ENCODE assay signal across 8 cellular contexts in genomic region chr17:60577147-60577925, GRCh38. TPM values are rescaled to one million over a fixed set of nuclear protein-coding genes. Genes with fewer than 3 reads are reported as not detected.
DNase-seq lines count a peak whose midpoint lies in the region; ATAC-seq and TF ChIP-seq lines count a peak whose summit lies in the region.

No MANE protein-coding gene starts in this region.

- no peaks in the 10 kb centered on the region for H3K36me3 Mint-ChIP-seq in activated T-cell treated with anti-CD3 and anti-CD28 coated beads, Interleukin-2, amount 50 U/mL, for 4 hours (ENCODE audit: insufficient read depth)
- H3K36me3 Mint-ChIP-seq in stimulated activated naive B cell treated with anti-CD40 and anti-IgM and Interleukin-4, amounts not matched to agents 10 μg/mL and 1 μg/mL and 100 μg/mL, for 72 hours, result no peaks in the 10 kb centered on the region

- peak overlapping the region; percentile 68 for H3K4me3 Mint-ChIP-seq in activated T-cell treated with anti-CD3 and anti-CD28 coated beads, Interleukin-2, amount 50 U/mL, for 4 hours
- H3K4me3 Mint-ChIP-seq in stimulated activated naive B cell treated with anti-CD40 and anti-IgM and Interleukin-4, amounts not matched to agents 10 μg/mL and 1 μg/mL and 100 μg/mL, for 72 hours, result peak overlapping the region; percentile 11 to 46

- TF ChIP-seq CTCF in NB4 (IDR thresholded peaks at IDR 0.05; ENCODE audit: low read depth, low read length), result no peak

- no peak overlapping the region for H3K27ac Mint-ChIP-seq in stimulated activated naive B cell treated with anti-CD40 and anti-IgM and Interleukin-4, amounts not matched to agents 10 μg/mL and 1 μg/mL and 100 μg/mL, for 72 hours

- peaks cover 2% of the 10 kb centered on the region for H3K27me3 Mint-ChIP-seq in activated T-cell treated with anti-CD3 and anti-CD28 coated beads, Interleukin-2, amount 50 U/mL, for 4 hours (ENCODE audit: low read depth)
- H3K27me3 Mint-ChIP-seq in stimulated activated naive B cell treated with anti-CD40 and anti-IgM and Interleukin-4, amounts not matched to agents 10 μg/mL and 1 μg/mL and 100 μg/mL, for 72 hours, result no peaks in the 10 kb centered on the region

- H3K4me1 Mint-ChIP-seq in activated T-cell treated with anti-CD3 and anti-CD28 coated beads, Interleukin-2, amount 50 U/mL, for 4 hours (ENCODE audit: low read depth), result peaks cover 4% of the 10 kb centered on the region
- H3K4me1 Mint-ChIP-seq in stimulated activated naive B cell treated with anti-CD40 and anti-IgM and Interleukin-4, amounts not matched to agents 10 μg/mL and 1 μg/mL and 100 μg/mL, for 72 hours, result peaks cover 4 to 12% of the 10 kb centered on the region in 2 donors

- no peak for TF ChIP-seq POLR2A in NB4 (IDR thresholded peaks at IDR 0.05; ENCODE audit: extremely low read depth, insufficient read length)

- H3K9me3 Mint-ChIP-seq in activated T-cell treated with anti-CD3 and anti-CD28 coated beads, Interleukin-2, amount 50 U/mL, for 4 hours, result no peaks in the 10 kb centered on the region
- peaks cover 0 to 6% of the 10 kb centered on the region in 2 donors for H3K9me3 Mint-ChIP-seq in stimulated activated naive B cell treated with anti-CD40 and anti-IgM and Interleukin-4, amounts not matched to agents 10 μg/mL and 1 μg/mL and 100 μg/mL, for 72 hours

- DNase-seq in activated T-cell treated with anti-CD3 and anti-CD28 coated beads, Interleukin-2, amount 50 U/mL, for 4 hours, result no peak
- no peak for DNase-seq in activated T-cell treated with anti-CD3 and anti-CD28 coated beads, Interleukin-2, amount 50 U/mL, for 48 hours
- peak; percentile 44 for DNase-seq in NB4 (ENCODE audit: low read depth)
- peak; percentile 26 for DNase-seq in astrocyte of the hippocampus (ENCODE audit: low read depth, low spot score)
- DNase-seq in iris pigment epithelial cell (ENCODE audit: low read depth), result peak; percentile 83
- no peak for DNase-seq in stimulated activated naive B cell treated with anti-CD40 and anti-IgM and Interleukin-4, amounts not matched to agents 10 μg/mL and 1 μg/mL and 100 μg/mL, for 72 hours
- DNase-seq in stimulated activated CD4-positive, alpha-beta T cell treated with anti-CD3 and anti-CD28 coated beads, Interleukin-2, amount 100 ng/mL, for 48 hours, result no peak

- H3K4me3 ChIP-seq in NB4 (ENCODE audit: low read depth, low read length), result peak overlapping the region; percentile 17

- ATAC-seq in activated T-cell treated with anti-CD3 and anti-CD28 coated beads, Interleukin-2, amount 50 U/mL, for 4 hours, result peak in 1 of 2 donors; percentile 61
- peak; percentile 48 to 63 for ATAC-seq in stimulated activated naive B cell treated with anti-CD40 and anti-IgM and Interleukin-4, amounts not matched to agents 10 μg/mL and 1 μg/mL and 100 μg/mL, for 72 hours (replicated peaks)
- no peak for ATAC-seq in HG03442 (IDR thresholded peaks at IDR 0.05; ENCODE audit: unreplicated experiment)

RNA-seq across cellular contexts. Expression of gene PPM1D, which starts 22.7 kb away (rescaled TPM):
- 10 to 100 TPM; 12.0 to 15.7 (median 13.1) TPM for total RNA-seq in activated T-cell treated with anti-CD3 and anti-CD28 coated beads, Interleukin-2, amount 50 U/mL, for 4 hours

RNA-seq across cellular contexts. Expression of gene APPBP2, which starts 51.3 kb away (rescaled TPM):
- total RNA-seq in activated T-cell treated with anti-CD3 and anti-CD28 coated beads, Interleukin-2, amount 50 U/mL, for 4 hours, result 10 to 100 TPM; 16.1 to 21.2 (median 17.8) TPM

Comparison
In these comparisons a context has a peak if more than half of its experiments do, and no peak if none do; other contexts are left out.
1. DNase-seq: peak in NB4 (single experiment), astrocyte of the hippocampus (single experiment) and iris pigment epithelial cell (single experiment); none in activated T-cell treated with anti-CD3 and anti-CD28 coated beads, Interleukin-2, amount 50 U/mL, for 4 hours (single experiment), activated T-cell treated with anti-CD3 and anti-CD28 coated beads, Interleukin-2, amount 50 U/mL, for 48 hours (0 of 2), stimulated activated naive B cell treated with anti-CD40 and anti-IgM and Interleukin-4, amounts not matched to agents 10 μg/mL and 1 μg/mL and 100 μg/mL, for 72 hours (single experiment) and stimulated activated CD4-positive, alpha-beta T cell treated with anti-CD3 and anti-CD28 coated beads, Interleukin-2, amount 100 ng/mL, for 48 hours (0 of 2).